Comparison of ENCODE assay signal across 1 cellular context in the genomic region with DNA sequence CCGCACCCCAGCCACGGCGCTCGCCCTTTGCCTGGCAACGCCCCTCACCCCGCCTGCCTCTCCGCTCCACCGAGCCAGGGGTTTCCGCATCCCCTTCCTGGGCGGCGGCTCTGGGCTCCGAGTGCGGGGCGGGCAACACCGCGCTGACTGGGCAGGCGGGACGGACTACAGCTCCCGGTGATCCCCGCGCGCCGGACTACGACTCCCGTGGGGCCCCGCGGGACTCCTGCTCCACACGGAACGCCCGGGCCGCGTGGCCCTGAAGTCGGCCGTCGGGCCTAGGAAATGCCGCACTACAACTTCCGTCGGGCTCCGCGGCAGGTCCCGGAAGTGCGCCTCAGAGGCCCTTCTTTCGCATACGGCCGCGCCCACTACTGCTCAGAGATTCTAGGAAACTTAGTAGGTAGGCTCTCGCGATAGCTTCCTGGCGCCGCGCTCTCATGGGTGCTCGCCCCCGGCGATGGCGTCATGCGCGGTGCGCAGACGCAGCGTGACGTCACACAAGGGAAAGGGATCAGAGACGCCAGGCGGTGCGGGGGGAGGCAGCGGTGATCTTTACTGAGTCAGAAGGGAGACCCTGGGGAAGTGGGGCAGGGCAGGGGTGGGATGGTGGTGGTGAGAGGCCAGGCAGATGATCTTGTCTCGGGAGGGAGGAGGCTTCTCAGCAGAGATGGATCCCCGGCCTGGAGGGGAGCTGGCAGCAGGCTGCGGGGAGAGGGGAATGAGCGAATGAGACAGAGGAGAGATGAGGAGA.
TF ChIP-seq lines count a peak whose summit lies in the region.

JOSD2 (minus strand) TSS at position 123 of the 754 bp plus-strand sequence. CDS start 760 bp downstream, outside the sequence.

TF ChIP-seq in GM12878, 131 proteins besides CTCF, POLR2A, EP300 and RAD21 (continued from another document and continues in another):
- TF ChIP-seq ZNF687 (IDR thresholded peaks at IDR 0.05): no peak
- peak; percentile 78 for TF ChIP-seq MXI1 (IDR thresholded peaks at IDR 0.05; ENCODE audit: low read depth, low read length)
- peak; percentile 57; the same call in 1 of the 2 replicates for TF ChIP-seq SIN3A (IDR thresholded peaks at IDR 0.05; ENCODE audit: low read depth, low read length)
- no peak for TF ChIP-seq NFIC (IDR thresholded peaks at IDR 0.05; ENCODE audit: low read depth, low read length)
- TF ChIP-seq CHD2 (IDR thresholded peaks at IDR 0.05; ENCODE audit: borderline replicate concordance, low read depth, low read length): peak; percentile 100
- TF ChIP-seq SMAD1 (IDR thresholded peaks at IDR 0.05; ENCODE audit: low read depth, partially characterized antibody): no peak
- TF ChIP-seq MLLT1 (IDR thresholded peaks at IDR 0.05): peak; percentile 91
- TF ChIP-seq YY1 (IDR thresholded peaks at IDR 0.05; ENCODE audit: low read depth, low read length): peak; percentile 50
- TF ChIP-seq NR2F1 (conservative IDR thresholded peaks at IDR 0.05): peak; percentile 22; the same call in 1 of the 2 replicates
- peak; percentile 48; the same call in 1 of the 2 replicates for TF ChIP-seq HDGF (IDR thresholded peaks at IDR 0.05)
- no peak for TF ChIP-seq IRF3 (IDR thresholded peaks at IDR 0.05)
- peak; percentile 97; the same call in 1 of the 2 replicates for TF ChIP-seq RCOR1 (conservative IDR thresholded peaks at IDR 0.05; ENCODE audit: low read depth, low read length)
- TF ChIP-seq ETV6 (conservative IDR thresholded peaks at IDR 0.05 in 1 of 2, IDR thresholded peaks at IDR 0.05 in 1 of 2; ENCODE audit: borderline replicate concordance in 1 of 2, low read depth in 1 of 2): peak in 1 of 2 experiments; percentile 68; a peak in 1 of 4 replicates
- TF ChIP-seq NBN (IDR thresholded peaks at IDR 0.05): peak; percentile 100
- TF ChIP-seq, protein P1, sequence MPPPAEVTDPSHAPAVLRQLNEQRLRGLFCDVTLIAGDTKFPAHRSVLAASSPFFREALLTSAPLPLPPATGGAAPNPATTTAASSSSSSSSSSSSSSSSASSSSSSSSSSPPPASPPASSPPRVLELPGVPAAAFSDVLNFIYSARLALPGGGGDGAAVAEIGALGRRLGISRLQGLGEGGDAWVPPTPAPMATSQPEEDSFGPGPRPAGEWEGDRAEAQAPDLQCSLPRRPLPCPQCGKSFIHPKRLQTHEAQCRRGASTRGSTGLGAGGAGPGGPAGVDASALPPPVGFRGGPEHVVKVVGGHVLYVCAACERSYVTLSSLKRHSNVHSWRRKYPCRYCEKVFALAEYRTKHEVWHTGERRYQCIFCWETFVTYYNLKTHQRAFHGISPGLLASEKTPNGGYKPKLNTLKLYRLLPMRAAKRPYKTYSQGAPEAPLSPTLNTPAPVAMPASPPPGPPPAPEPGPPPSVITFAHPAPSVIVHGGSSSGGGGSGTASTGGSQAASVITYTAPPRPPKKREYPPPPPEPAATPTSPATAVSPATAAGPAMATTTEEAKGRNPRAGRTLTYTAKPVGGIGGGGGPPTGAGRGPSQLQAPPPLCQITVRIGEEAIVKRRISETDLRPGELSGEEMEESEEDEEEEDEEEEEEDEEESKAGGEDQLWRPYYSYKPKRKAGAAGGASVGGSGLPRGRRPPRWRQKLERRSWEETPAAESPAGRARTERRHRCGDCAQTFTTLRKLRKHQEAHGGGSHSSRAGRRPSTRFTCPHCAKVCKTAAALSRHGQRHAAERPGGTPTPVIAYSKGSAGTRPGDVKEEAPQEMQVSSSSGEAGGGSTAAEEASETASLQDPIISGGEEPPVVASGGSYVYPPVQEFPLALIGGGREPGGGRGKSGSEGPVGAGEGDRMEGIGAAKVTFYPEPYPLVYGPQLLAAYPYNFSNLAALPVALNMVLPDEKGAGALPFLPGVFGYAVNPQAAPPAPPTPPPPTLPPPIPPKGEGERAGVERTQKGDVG (CRISPR knock-in tag; IDR thresholded peaks at IDR 0.05): no peak
- TF ChIP-seq ZNF384 (IDR thresholded peaks at IDR 0.05; ENCODE audit: borderline replicate concordance, low read depth, low read length): no peak
- TF ChIP-seq WRNIP1 (IDR thresholded peaks at IDR 0.05; ENCODE audit: borderline replicate concordance, low read depth, low read length): no peak
- TF ChIP-seq RBBP5 (conservative IDR thresholded peaks at IDR 0.05): no peak
- TF ChIP-seq CBFB (IDR thresholded peaks at IDR 0.05; ENCODE audit: low read depth): peak; percentile 94
- TF ChIP-seq ATF3 (IDR thresholded peaks at IDR 0.05; ENCODE audit: borderline replicate concordance, extremely low read depth, low read depth, low read length): peak; percentile 46; the same call in 1 of the 2 replicates
- no peak for TF ChIP-seq KDM1A (IDR thresholded peaks at IDR 0.05; ENCODE audit: borderline replicate concordance)
- 0 out of 2 replicates have a peak, but pooled peaks have one; percentile 43 for TF ChIP-seq ZBED1 (IDR thresholded peaks at IDR 0.05; ENCODE audit: borderline replicate concordance)
- peak; percentile 46 for TF ChIP-seq USF1 (IDR thresholded peaks at IDR 0.05; ENCODE audit: borderline replicate concordance, extremely low read length, insufficient read depth, low read depth, low read length)
- no peak for TF ChIP-seq JUNB (IDR thresholded peaks at IDR 0.05)
- peak; percentile 28; the same call in 1 of the 3 replicates for TF ChIP-seq POU2F2 (IDR thresholded peaks at IDR 0.05; ENCODE audit: borderline replicate concordance, low read depth, low read length)
- TF ChIP-seq TBL1XR1 (IDR thresholded peaks at IDR 0.05; ENCODE audit: low read depth, low read length): no peak
- TF ChIP-seq STAT1 (conservative IDR thresholded peaks at IDR 0.05): peak; percentile 91
- no peak for TF ChIP-seq SUZ12 (IDR thresholded peaks at IDR 0.05; ENCODE audit: unreplicated experiment)
- TF ChIP-seq, protein P2, sequence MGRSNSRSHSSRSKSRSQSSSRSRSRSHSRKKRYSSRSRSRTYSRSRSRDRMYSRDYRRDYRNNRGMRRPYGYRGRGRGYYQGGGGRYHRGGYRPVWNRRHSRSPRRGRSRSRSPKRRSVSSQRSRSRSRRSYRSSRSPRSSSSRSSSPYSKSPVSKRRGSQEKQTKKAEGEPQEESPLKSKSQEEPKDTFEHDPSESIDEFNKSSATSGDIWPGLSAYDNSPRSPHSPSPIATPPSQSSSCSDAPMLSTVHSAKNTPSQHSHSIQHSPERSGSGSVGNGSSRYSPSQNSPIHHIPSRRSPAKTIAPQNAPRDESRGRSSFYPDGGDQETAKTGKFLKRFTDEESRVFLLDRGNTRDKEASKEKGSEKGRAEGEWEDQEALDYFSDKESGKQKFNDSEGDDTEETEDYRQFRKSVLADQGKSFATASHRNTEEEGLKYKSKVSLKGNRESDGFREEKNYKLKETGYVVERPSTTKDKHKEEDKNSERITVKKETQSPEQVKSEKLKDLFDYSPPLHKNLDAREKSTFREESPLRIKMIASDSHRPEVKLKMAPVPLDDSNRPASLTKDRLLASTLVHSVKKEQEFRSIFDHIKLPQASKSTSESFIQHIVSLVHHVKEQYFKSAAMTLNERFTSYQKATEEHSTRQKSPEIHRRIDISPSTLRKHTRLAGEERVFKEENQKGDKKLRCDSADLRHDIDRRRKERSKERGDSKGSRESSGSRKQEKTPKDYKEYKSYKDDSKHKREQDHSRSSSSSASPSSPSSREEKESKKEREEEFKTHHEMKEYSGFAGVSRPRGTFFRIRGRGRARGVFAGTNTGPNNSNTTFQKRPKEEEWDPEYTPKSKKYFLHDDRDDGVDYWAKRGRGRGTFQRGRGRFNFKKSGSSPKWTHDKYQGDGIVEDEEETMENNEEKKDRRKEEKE (IDR thresholded peaks at IDR 0.05): no peak
- TF ChIP-seq SIX5 (IDR thresholded peaks at IDR 0.05; ENCODE audit: low read depth, low read length, severe bottlenecking): peak; percentile 96
- TF ChIP-seq, protein P3, sequence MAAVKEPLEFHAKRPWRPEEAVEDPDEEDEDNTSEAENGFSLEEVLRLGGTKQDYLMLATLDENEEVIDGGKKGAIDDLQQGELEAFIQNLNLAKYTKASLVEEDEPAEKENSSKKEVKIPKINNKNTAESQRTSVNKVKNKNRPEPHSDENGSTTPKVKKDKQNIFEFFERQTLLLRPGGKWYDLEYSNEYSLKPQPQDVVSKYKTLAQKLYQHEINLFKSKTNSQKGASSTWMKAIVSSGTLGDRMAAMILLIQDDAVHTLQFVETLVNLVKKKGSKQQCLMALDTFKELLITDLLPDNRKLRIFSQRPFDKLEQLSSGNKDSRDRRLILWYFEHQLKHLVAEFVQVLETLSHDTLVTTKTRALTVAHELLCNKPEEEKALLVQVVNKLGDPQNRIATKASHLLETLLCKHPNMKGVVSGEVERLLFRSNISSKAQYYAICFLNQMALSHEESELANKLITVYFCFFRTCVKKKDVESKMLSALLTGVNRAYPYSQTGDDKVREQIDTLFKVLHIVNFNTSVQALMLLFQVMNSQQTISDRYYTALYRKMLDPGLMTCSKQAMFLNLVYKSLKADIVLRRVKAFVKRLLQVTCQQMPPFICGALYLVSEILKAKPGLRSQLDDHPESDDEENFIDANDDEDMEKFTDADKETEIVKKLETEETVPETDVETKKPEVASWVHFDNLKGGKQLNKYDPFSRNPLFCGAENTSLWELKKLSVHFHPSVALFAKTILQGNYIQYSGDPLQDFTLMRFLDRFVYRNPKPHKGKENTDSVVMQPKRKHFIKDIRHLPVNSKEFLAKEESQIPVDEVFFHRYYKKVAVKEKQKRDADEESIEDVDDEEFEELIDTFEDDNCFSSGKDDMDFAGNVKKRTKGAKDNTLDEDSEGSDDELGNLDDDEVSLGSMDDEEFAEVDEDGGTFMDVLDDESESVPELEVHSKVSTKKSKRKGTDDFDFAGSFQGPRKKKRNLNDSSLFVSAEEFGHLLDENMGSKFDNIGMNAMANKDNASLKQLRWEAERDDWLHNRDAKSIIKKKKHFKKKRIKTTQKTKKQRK (IDR thresholded peaks at IDR 0.05; ENCODE audit: low read depth, low read length): no peak
- no peak for TF ChIP-seq SKIL (IDR thresholded peaks at IDR 0.05; ENCODE audit: low read depth, poor library complexity, severe bottlenecking)
